In the genomic region with DNA sequence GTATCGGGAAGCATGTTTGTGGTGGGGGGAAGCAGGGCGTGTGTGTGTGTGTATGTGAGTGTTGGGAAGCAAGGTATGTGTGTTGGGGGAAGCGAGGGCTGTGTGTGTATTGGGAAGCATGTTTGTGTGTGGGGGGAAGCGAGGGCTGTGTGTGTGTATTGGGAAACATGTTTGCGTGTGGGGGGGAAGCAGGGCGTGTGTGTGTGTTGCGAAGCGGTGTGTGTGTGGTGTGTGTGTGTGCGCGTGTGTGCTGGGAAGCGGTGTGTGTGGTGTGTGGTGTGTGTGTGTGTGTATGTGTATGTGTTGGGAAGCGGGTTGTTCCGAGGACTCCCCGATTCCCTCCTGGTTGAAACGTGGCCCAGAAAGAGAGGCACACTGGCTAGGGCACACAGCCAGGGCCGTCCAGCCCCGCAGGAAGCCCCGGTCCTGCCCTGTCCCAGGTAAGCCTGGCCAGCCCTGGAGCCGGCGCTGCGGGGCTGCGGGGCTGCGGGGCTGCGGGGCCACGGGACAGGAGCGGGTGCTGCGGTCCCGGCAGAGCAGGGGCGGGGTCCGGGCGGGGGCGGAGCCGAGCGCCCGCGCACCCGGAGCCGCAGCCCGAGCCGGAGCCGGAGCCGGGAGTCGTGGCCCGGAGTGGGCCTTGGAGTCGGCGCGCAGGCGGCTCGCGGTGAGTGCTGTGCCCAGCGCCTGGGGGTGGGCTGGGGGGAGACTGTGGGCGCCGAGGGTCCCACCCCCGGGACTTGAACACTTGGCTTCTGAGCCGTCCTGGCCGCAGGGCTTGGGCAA, we compare ENCODE assay signal across 8 cellular contexts. TPM values are rescaled to one million over a fixed set of nuclear protein-coding genes. Genes with fewer than 3 reads are reported as not detected.
DNase-seq lines count a peak whose midpoint lies in the region; ATAC-seq, FAIRE-seq and TF ChIP-seq lines count a peak whose summit lies in the region.

A gene (plus strand): TSS at position 608 of the 783 bp plus-strand sequence. CDS start 5,890 bp downstream, outside the sequence.

- TF ChIP-seq EP300 in GM12878 (IDR thresholded peaks at IDR 0.05; ENCODE audit: borderline replicate concordance in 1 of 2, control insufficient read depth in 1 of 2, low read depth in 2 of 2, low read length in 2 of 2): no peak

- H3K9ac ChIP-seq in HUES48 (ENCODE audit: low read depth, low read length): no peak within 1 kb of the TSS
- H3K9ac ChIP-seq in GM12878 (ENCODE audit: control insufficient read depth, insufficient read depth, low read length): peak within 1 kb of the TSS; percentile 74
- no peak within 1 kb of the TSS for H3K9ac ChIP-seq in kidney (ENCODE audit: low read length in 2 of 2)

- TF ChIP-seq RAD21 in GM12878 (IDR thresholded peaks at IDR 0.05; ENCODE audit: insufficient read depth, low read depth, low read length): no peak

- H3K27me3 ChIP-seq in BJ (ENCODE audit: control insufficient read depth, insufficient read depth, low read length) (peaks cover 9% of the 10 kb centered on the region), HUES48 (ENCODE audit: control insufficient read depth, insufficient read depth, low read length) (peaks cover 26% of the 10 kb centered on the region), GM12878 (replicated peaks in 1 of 2; ENCODE audit: control insufficient read depth in 2 of 2, insufficient read depth in 2 of 2, low read length in 1 of 2) (no peaks in the 10 kb centered on the region), thoracic aorta (replicated peaks; ENCODE audit: insufficient read depth) (no peaks in the 10 kb centered on the region)

- POLR2A ChIA-PET in BJ (lab: Charles Lee) (interaction anchor here (0.6 kb wide), 1 partner anchor 196 kb away, joined by 5 read pairs; no protein-coding TSS in a partner anchor), GM12878 (lab: Charles Lee) (interaction anchor here (0.5 to 8.3 kb wide), 3 partner anchors 11 to 51 kb away, joined by 3 to 104 read pairs (median 4); a partner anchor contains a TSS)

- DNase-seq in BJ (ENCODE audit: low read depth): no peak
- DNase-seq in GM12878 (ENCODE audit: low read depth, low spot score): no peak
- DNase-seq in kidney: peak; percentile 76
- DNase-seq in thoracic aorta (ENCODE audit: low spot score): no peak
- no peak for DNase-seq in DMS153 (lab: John Stamatoyannopoulos, UW)
- no peak for DNase-seq in NCI-H187 treated with DMSO at 0.1 percent for 48 hours (lab: John Stamatoyannopoulos, UW)

- 29% methylated on average over 36 of the region's 56 CpGs for WGBS in GM12878 (ENCODE audit: insufficient coverage, insufficient replicate concordance, low lambda C conversion rate, missing lambda C conversion rate)

- H3K36me3 ChIP-seq in BJ (ENCODE audit: control insufficient read depth, insufficient read depth, low read length): no peaks in the 10 kb centered on the region
- no peaks in the 10 kb centered on the region for H3K36me3 ChIP-seq in HUES48 (ENCODE audit: control insufficient read depth, insufficient read depth, low read length)
- no peaks in the 10 kb centered on the region for H3K36me3 ChIP-seq in GM12878 (ENCODE audit: control insufficient read depth in 2 of 2, insufficient read depth in 2 of 2, low read length in 1 of 2)
- no peaks in the 10 kb centered on the region for H3K36me3 ChIP-seq in kidney (ENCODE audit: control insufficient read depth in 1 of 2, insufficient read depth in 2 of 2, low read length in 2 of 2)
- no peaks in the 10 kb centered on the region for H3K36me3 ChIP-seq in thoracic aorta

- H2AFZ ChIP-seq in GM12878 (ENCODE audit: control insufficient read depth, low read depth, low read length): peak within 1 kb of the TSS; percentile 52

- CTCF ChIA-PET in BJ (lab: Yijun Ruan, JAX) (interaction anchor here (1.6 kb wide), 1 partner anchor 114 kb away, joined by 5 read pairs; no protein-coding TSS in a partner anchor), GM12878 (lab: Yijun Ruan, JAX) (interaction anchor here (0.7 to 8.0 kb wide), 5 partner anchors 8 to 52 kb away, joined by 3 to 63 read pairs (median 7); a partner anchor contains a TSS)

- peak; percentile 23 for FAIRE-seq in GM12878 (lab: Jason Lieb, UNC)
- no peak for FAIRE-seq in kidney (lab: Jason Lieb, UNC)

- H3K4me3 ChIP-seq in BJ (ENCODE audit: low read depth, low read length): peak within 1 kb of the TSS; percentile 18; the same call in 1 of the 2 replicates
- H3K4me3 ChIP-seq in HUES48 (ENCODE audit: low read depth, low read length): peak within 1 kb of the TSS; percentile 61
- H3K4me3 ChIP-seq in GM12878: peak within 1 kb of the TSS; percentile 72
- H3K4me3 ChIP-seq in kidney (ENCODE audit: low read length in 2 of 2): peak within 1 kb of the TSS in 1 of 2 donors; percentile 38
- H3K4me3 ChIP-seq in thoracic aorta: peak within 1 kb of the TSS; percentile 76

- H3K4me2 ChIP-seq in GM12878 (ENCODE audit: control insufficient read depth, insufficient read depth): peak within 1 kb of the TSS; percentile 100

- H3K9me3 ChIP-seq in HUES48 (ENCODE audit: control insufficient read depth, insufficient read depth, low read length) (no peaks in the 10 kb centered on the region), GM12878 (replicated peaks; ENCODE audit: control insufficient read depth, insufficient read depth, low read length) (no peaks in the 10 kb centered on the region), kidney (ENCODE audit: control insufficient read depth in 1 of 2, low read length in 2 of 2) (no peaks in the 10 kb centered on the region), thoracic aorta (no peaks in the 10 kb centered on the region)

- RAD21 ChIA-PET in GM12878 (lab: Charles Lee; ENCODE audit: unreplicated experiment): interaction anchor here (7.4 to 9.9 kb wide), 2 partner anchors 9 to 53 kb away, joined by 112 to 121 read pairs; a partner anchor contains a TSS

- H4K20me1 ChIP-seq in GM12878 (ENCODE audit: control insufficient read depth, insufficient read depth): no peaks in the 10 kb centered on the region

- in situ Hi-C loops in GM12878 (cut with MboI): no loop called here

- H3K27ac ChIP-seq in HUES48 (ENCODE audit: low read depth, low read length) (no peak within 1 kb of the TSS), GM12878 (ENCODE audit: control insufficient read depth, insufficient read depth) (peak within 1 kb of the TSS; percentile 78), kidney (ENCODE audit: low read depth in 2 of 2, low read length in 2 of 2) (no peak within 1 kb of the TSS), thoracic aorta (no peak within 1 kb of the TSS)

- intact Hi-C loops in GM12878 (cut with micrococcal nuclease; ENCODE audit: unreplicated experiment) (no loop called here), kidney (cut with DNase I) (no loop called here)

- no TSS peak for BruUV-seq in GM12878 (replicated peaks; lab: Mats Ljungman, UMichigan)

- SMC1A ChIA-PET in GM12878 (lab: Charles Lee; ENCODE audit: uncharacterized antibody, unreplicated experiment): interaction anchor here (0.6 to 8.3 kb wide), 8 partner anchors 11 to 326 kb away, joined by 3 to 190 read pairs (median 6); a partner anchor contains a TSS

- peak; percentile 21 for ATAC-seq in GM12878
- ATAC-seq in thoracic aorta (ENCODE audit: insufficient number of reproducible peaks, low FRiP score, low read depth): peak; percentile 11
- no peak for ATAC-seq in HG02610 (IDR thresholded peaks at IDR 0.05; ENCODE audit: unreplicated experiment)

- peak; percentile 54; the same call in 1 of the 2 replicates for TF ChIP-seq POLR2A in GM12878 (IDR thresholded peaks at IDR 0.05; ENCODE audit: low read depth, low read length)

- no peaks in the 10 kb centered on the region for H3K4me1 ChIP-seq in HUES48 (ENCODE audit: control insufficient read depth, insufficient read depth, low read length)
- H3K4me1 ChIP-seq in GM12878 (ENCODE audit: control insufficient read depth, insufficient read depth, low read length): peaks cover 48% of the 10 kb centered on the region
- H3K4me1 ChIP-seq in kidney (ENCODE audit: control insufficient read depth in 1 of 2, insufficient read depth in 1 of 2, low read depth in 1 of 2, low read length in 2 of 2): peaks cover 0 to 8% of the 10 kb centered on the region in 2 donors
- peaks cover 15 to 53% of the 10 kb centered on the region in 2 donors for H3K4me1 ChIP-seq in thoracic aorta (ENCODE audit: control insufficient read depth in 1 of 2, low read depth in 2 of 2)

- TF ChIP-seq CTCF in BJ (IDR thresholded peaks at IDR 0.05; ENCODE audit: insufficient read depth, low read depth, low read length) (no peak), GM12878 (IDR thresholded peaks at IDR 0.05 in 2 of 3, conservative IDR thresholded peaks at IDR 0.05 in 1 of 3; ENCODE audit: control insufficient read depth in 2 of 3, extremely low read depth in 1 of 3, insufficient read depth in 1 of 3, low read depth in 3 of 3, low read length in 3 of 3) (no peak), kidney (IDR thresholded peaks at IDR 0.05; ENCODE audit: borderline replicate concordance, extremely low read depth, insufficient read depth) (no peak), thoracic aorta (IDR thresholded peaks at IDR 0.05) (no peak)

- peaks cover 45% of the 10 kb centered on the region for H3K79me2 ChIP-seq in GM12878 (ENCODE audit: control insufficient read depth, insufficient read depth, low read length)

TF ChIP-seq in GM12878, 131 proteins besides CTCF, POLR2A, EP300 and RAD21 (continues in another document):
- TF ChIP-seq EED (IDR thresholded peaks at IDR 0.05; ENCODE audit: low read depth) (no peak), HDGF (IDR thresholded peaks at IDR 0.05) (peak; percentile 93), LARP7 (IDR thresholded peaks at IDR 0.05) (peak; percentile 33; the same call in 1 of the 2 replicates), IKZF1 (conservative IDR thresholded peaks at IDR 0.05) (peak; percentile 62; the same call in 1 of the 2 replicates)

RNA-seq across cellular contexts. Expression of the gene that starts here (rescaled TPM):
- not detected in 2 replicates for polyA plus RNA-seq in BJ (2011; rRNA removed)
- not detected in 2 replicates for polyA minus RNA-seq in BJ (2011; rRNA and poly(A)+ RNA removed)
- total RNA-seq in GM12878 (2013; cell fraction: nucleolus; rRNA removed): 190 and 241 TPM in 2 replicates
- total RNA-seq in GM12878 (2014; rRNA removed): 9.9 and 13.4 TPM in 2 replicates
- total RNA-seq in GM12878 (2014; rRNA removed; fragmentation: Illumina TruSeq; extraction: Trizol): 5.8 and 6.9 TPM in 2 replicates
- total RNA-seq in GM12878 (2021): 12.8 and 13.3 TPM in 2 replicates
- polyA plus RNA-seq in GM12878 (2011; ENCODE audit: low read depth): 4.5 TPM
- 10.4 and 18.6 TPM in 2 replicates for polyA plus RNA-seq in GM12878 (2011; rRNA removed)
- polyA plus RNA-seq in GM12878 (2011; cell fraction: cytosol; rRNA removed): 24.3 and 24.8 TPM in 2 replicates
- polyA plus RNA-seq in GM12878 (2011; cell fraction: nucleus; rRNA removed): 58.1 and 59.5 TPM in 2 replicates
- 8.1 and 9.0 TPM in 2 replicates for polyA plus RNA-seq in GM12878 (2012)
- polyA plus RNA-seq in GM12878 (2014; fragmentation: Illumina TruSeq; extraction: Trizol): 6.6 and 7.6 TPM in 2 replicates
- polyA plus RNA-seq in GM12878 (2014; fragmentation: Nextera tagmentation; extraction: Ambion mirVana): 1 to 10 TPM; 1.0 to 1.6 TPM
- 9.9 and 11.6 TPM in 2 replicates for polyA plus RNA-seq in GM12878 (2014; rRNA removed)
- 1 to 10 TPM; 4.3 to 4.5 TPM for polyA plus RNA-seq in GM12878 (2016; fragmentation: Nextera tagmentation; extraction: Ambion mirVana)
- 39.9 and 63.9 TPM in 2 replicates for polyA minus RNA-seq in GM12878 (2011; rRNA and poly(A)+ RNA removed)
- polyA minus RNA-seq in GM12878 (2011; cell fraction: cytosol; rRNA and poly(A)+ RNA removed): 13.1 and 17.5 TPM in 2 replicates
- polyA minus RNA-seq in GM12878 (2011; cell fraction: nucleus; rRNA and poly(A)+ RNA removed): 39.9 and 55.8 TPM in 2 replicates
- total RNA-seq in kidney: 3.6 TPM
- 0.22 TPM for polyA plus RNA-seq in kidney (ENCODE audit: insufficient read depth, low read depth, low replicate concordance)
- 10 to 100 TPM in 1 of 2 donors, 1 to 10 TPM in 1; 7.4 to 10.9 TPM for total RNA-seq in thoracic aorta
